1 cellular context compared by ENCODE assay signal in the genomic region with DNA sequence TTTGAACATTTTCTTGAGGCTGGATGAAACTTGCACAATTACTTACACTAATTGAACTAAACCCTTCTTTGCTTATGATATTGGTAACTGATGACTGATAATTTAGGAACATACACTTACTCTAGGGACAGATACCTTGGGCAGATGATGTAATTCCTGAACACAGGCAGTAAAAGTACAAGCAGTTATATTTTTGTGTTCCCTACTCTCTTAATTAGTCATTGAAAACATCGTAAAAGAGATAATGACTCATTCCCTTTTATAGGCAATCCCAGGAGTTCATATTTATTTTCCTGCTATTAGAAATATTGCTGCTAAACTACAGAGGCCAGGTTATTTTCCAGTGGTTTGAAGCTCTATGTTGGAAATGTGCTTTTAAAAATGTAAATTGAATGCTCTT.
A peak's percentile ranks its signal among the peaks of the same experiment; 100 is the strongest.
TF ChIP-seq lines count a peak whose summit lies in the region.

No MANE protein-coding gene starts in this region.

TF ChIP-seq in HEK293, 187 proteins besides CTCF, POLR2A, EP300 and RAD21 (continued from another document and continues in another):
- TF ChIP-seq, protein P1, sequence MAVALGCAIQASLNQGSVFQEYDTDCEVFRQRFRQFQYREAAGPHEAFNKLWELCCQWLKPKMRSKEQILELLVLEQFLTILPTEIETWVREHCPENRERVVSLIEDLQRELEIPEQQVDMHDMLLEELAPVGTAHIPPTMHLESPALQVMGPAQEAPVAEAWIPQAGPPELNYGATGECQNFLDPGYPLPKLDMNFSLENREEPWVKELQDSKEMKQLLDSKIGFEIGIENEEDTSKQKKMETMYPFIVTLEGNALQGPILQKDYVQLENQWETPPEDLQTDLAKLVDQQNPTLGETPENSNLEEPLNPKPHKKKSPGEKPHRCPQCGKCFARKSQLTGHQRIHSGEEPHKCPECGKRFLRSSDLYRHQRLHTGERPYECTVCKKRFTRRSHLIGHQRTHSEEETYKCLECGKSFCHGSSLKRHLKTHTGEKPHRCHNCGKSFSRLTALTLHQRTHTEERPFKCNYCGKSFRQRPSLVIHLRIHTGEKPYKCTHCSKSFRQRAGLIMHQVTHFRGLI (tag by site-specific recombination; IDR thresholded peaks at IDR 0.05) = no peak
- TF ChIP-seq ZBTB17 (tag by site-specific recombination; IDR thresholded peaks at IDR 0.05) = peak; percentile 49; the same call in 1 of the 2 replicates
- TF ChIP-seq ZNF629 (tag by site-specific recombination; IDR thresholded peaks at IDR 0.05) = peak; percentile 66
- TF ChIP-seq ZNF404 (tag by site-specific recombination; IDR thresholded peaks at IDR 0.05) = no peak
- TF ChIP-seq YY2 (tag by site-specific recombination; IDR thresholded peaks at IDR 0.05) = no peak
- no peak for TF ChIP-seq ZFP69B (tag by site-specific recombination; IDR thresholded peaks at IDR 0.05)
- no peak for TF ChIP-seq ZNF561 (tag by site-specific recombination; IDR thresholded peaks at IDR 0.05; ENCODE audit: borderline replicate concordance)
- peak; percentile 76 for TF ChIP-seq ZNF843 (tag by site-specific recombination; IDR thresholded peaks at IDR 0.05)
- TF ChIP-seq ZNF10 (tag by site-specific recombination; IDR thresholded peaks at IDR 0.05) = no peak
- TF ChIP-seq KLF9 (tag by site-specific recombination; IDR thresholded peaks at IDR 0.05; ENCODE audit: low read depth) = no peak
- TF ChIP-seq ZNF366 (tag by site-specific recombination; conservative IDR thresholded peaks at IDR 0.05) = peak; percentile 89
- TF ChIP-seq OVOL3 (tag by site-specific recombination; IDR thresholded peaks at IDR 0.05) = no peak
- TF ChIP-seq ZNF596 (tag by site-specific recombination; IDR thresholded peaks at IDR 0.05) = no peak
- TF ChIP-seq, protein P2, sequence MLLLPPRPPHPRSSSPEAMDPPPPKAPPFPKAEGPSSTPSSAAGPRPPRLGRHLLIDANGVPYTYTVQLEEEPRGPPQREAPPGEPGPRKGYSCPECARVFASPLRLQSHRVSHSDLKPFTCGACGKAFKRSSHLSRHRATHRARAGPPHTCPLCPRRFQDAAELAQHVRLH (tag by site-specific recombination; IDR thresholded peaks at IDR 0.05) = no peak
- no peak for TF ChIP-seq ZNF311 (tag by site-specific recombination; IDR thresholded peaks at IDR 0.05; ENCODE audit: borderline replicate concordance)
- TF ChIP-seq, protein P3, sequence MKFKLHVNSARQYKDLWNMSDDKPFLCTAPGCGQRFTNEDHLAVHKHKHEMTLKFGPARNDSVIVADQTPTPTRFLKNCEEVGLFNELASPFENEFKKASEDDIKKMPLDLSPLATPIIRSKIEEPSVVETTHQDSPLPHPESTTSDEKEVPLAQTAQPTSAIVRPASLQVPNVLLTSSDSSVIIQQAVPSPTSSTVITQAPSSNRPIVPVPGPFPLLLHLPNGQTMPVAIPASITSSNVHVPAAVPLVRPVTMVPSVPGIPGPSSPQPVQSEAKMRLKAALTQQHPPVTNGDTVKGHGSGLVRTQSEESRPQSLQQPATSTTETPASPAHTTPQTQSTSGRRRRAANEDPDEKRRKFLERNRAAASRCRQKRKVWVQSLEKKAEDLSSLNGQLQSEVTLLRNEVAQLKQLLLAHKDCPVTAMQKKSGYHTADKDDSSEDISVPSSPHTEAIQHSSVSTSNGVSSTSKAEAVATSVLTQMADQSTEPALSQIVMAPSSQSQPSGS (tag by site-specific recombination; IDR thresholded peaks at IDR 0.05; ENCODE audit: low read depth) = peak; percentile 54; the same call in 1 of the 2 replicates
- no peak for TF ChIP-seq KLF1 (tag by site-specific recombination; IDR thresholded peaks at IDR 0.05)
- TF ChIP-seq, protein P4, sequence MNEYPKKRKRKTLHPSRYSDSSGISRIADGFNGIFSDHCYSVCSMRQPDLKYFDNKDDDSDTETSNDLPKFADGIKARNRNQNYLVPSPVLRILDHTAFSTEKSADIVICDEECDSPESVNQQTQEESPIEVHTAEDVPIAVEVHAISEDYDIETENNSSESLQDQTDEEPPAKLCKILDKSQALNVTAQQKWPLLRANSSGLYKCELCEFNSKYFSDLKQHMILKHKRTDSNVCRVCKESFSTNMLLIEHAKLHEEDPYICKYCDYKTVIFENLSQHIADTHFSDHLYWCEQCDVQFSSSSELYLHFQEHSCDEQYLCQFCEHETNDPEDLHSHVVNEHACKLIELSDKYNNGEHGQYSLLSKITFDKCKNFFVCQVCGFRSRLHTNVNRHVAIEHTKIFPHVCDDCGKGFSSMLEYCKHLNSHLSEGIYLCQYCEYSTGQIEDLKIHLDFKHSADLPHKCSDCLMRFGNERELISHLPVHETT (tag by site-specific recombination; IDR thresholded peaks at IDR 0.05) = 0 out of 2 replicates have a peak, but pooled peaks have one; percentile 32
- TF ChIP-seq, protein P5, sequence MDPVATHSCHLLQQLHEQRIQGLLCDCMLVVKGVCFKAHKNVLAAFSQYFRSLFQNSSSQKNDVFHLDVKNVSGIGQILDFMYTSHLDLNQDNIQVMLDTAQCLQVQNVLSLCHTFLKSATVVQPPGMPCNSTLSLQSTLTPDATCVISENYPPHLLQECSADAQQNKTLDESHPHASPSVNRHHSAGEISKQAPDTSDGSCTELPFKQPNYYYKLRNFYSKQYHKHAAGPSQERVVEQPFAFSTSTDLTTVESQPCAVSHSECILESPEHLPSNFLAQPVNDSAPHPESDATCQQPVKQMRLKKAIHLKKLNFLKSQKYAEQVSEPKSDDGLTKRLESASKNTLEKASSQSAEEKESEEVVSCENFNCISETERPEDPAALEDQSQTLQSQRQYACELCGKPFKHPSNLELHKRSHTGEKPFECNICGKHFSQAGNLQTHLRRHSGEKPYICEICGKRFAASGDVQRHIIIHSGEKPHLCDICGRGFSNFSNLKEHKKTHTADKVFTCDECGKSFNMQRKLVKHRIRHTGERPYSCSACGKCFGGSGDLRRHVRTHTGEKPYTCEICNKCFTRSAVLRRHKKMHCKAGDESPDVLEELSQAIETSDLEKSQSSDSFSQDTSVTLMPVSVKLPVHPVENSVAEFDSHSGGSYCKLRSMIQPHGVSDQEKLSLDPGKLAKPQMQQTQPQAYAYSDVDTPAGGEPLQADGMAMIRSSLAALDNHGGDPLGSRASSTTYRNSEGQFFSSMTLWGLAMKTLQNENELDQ (tag by site-specific recombination; IDR thresholded peaks at IDR 0.05; ENCODE audit: low read depth) = no peak
- TF ChIP-seq, protein P6, sequence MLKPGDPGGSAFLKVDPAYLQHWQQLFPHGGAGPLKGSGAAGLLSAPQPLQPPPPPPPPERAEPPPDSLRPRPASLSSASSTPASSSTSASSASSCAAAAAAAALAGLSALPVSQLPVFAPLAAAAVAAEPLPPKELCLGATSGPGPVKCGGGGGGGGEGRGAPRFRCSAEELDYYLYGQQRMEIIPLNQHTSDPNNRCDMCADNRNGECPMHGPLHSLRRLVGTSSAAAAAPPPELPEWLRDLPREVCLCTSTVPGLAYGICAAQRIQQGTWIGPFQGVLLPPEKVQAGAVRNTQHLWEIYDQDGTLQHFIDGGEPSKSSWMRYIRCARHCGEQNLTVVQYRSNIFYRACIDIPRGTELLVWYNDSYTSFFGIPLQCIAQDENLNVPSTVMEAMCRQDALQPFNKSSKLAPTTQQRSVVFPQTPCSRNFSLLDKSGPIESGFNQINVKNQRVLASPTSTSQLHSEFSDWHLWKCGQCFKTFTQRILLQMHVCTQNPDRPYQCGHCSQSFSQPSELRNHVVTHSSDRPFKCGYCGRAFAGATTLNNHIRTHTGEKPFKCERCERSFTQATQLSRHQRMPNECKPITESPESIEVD (tag by site-specific recombination; IDR thresholded peaks at IDR 0.05) = peak; percentile 84
- no peak for TF ChIP-seq ZNF549 (tag by site-specific recombination; IDR thresholded peaks at IDR 0.05)
- TF ChIP-seq SP2 (tag by site-specific recombination; IDR thresholded peaks at IDR 0.05) = no peak
- TF ChIP-seq ZEB2 (tag by site-specific recombination; IDR thresholded peaks at IDR 0.05) = peak; percentile 68
- no peak for TF ChIP-seq SCRT2 (tag by site-specific recombination; IDR thresholded peaks at IDR 0.05)
- TF ChIP-seq ZNF394 (tag by site-specific recombination; IDR thresholded peaks at IDR 0.05; ENCODE audit: borderline replicate concordance) = no peak
- no peak for TF ChIP-seq ZNF248 (tag by site-specific recombination; IDR thresholded peaks at IDR 0.05)
- TF ChIP-seq, protein P7, sequence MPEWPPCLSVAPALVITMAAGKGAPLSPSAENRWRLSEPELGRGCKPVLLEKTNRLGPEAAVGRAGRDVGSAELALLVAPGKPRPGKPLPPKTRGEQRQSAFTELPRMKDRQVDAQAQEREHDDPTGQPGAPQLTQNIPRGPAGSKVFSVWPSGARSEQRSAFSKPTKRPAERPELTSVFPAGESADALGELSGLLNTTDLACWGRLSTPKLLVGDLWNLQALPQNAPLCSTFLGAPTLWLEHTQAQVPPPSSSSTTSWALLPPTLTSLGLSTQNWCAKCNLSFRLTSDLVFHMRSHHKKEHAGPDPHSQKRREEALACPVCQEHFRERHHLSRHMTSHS (tag by site-specific recombination; IDR thresholded peaks at IDR 0.05) = no peak
- TF ChIP-seq BCL11A (tag by site-specific recombination; IDR thresholded peaks at IDR 0.05; ENCODE audit: low read depth) = 0 out of 2 replicates have a peak, but pooled peaks have one; percentile 59
- no peak for TF ChIP-seq ZNF473 (tag by site-specific recombination; IDR thresholded peaks at IDR 0.05)
- no peak for TF ChIP-seq ZFHX2 (tag by site-specific recombination; conservative IDR thresholded peaks at IDR 0.05)
- TF ChIP-seq, protein P8, sequence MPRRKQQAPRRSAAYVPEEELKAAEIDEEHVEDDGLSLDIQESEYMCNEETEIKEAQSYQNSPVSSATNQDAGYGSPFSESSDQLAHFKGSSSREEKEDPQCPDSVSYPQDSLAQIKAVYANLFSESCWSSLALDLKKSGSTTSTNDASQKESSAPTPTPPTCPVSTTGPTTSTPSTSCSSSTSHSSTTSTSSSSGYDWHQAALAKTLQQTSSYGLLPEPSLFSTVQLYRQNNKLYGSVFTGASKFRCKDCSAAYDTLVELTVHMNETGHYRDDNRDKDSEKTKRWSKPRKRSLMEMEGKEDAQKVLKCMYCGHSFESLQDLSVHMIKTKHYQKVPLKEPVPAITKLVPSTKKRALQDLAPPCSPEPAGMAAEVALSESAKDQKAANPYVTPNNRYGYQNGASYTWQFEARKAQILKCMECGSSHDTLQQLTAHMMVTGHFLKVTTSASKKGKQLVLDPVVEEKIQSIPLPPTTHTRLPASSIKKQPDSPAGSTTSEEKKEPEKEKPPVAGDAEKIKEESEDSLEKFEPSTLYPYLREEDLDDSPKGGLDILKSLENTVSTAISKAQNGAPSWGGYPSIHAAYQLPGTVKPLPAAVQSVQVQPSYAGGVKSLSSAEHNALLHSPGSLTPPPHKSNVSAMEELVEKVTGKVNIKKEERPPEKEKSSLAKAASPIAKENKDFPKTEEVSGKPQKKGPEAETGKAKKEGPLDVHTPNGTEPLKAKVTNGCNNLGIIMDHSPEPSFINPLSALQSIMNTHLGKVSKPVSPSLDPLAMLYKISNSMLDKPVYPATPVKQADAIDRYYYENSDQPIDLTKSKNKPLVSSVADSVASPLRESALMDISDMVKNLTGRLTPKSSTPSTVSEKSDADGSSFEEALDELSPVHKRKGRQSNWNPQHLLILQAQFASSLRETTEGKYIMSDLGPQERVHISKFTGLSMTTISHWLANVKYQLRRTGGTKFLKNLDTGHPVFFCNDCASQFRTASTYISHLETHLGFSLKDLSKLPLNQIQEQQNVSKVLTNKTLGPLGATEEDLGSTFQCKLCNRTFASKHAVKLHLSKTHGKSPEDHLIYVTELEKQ (tag by site-specific recombination; IDR thresholded peaks at IDR 0.05; ENCODE audit: borderline replicate concordance) = peak; percentile 69; the same call in 1 of the 2 replicates
- no peak for TF ChIP-seq ZNF76 (tag by site-specific recombination; IDR thresholded peaks at IDR 0.05; ENCODE audit: borderline replicate concordance, low read depth)
- TF ChIP-seq, protein P9, sequence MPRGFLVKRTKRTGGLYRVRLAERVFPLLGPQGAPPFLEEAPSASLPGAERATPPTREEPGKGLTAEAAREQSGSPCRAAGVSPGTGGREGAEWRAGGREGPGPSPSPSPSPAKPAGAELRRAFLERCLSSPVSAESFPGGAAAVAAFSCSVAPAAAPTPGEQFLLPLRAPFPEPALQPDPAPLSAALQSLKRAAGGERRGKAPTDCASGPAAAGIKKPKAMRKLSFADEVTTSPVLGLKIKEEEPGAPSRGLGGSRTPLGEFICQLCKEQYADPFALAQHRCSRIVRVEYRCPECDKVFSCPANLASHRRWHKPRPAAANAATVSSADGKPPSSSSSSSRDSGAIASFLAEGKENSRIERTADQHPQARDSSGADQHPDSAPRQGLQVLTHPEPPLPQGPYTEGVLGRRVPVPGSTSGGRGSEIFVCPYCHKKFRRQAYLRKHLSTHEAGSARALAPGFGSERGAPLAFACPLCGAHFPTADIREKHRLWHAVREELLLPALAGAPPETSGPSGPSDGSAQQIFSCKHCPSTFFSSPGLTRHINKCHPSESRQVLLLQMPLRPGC (tag by site-specific recombination; IDR thresholded peaks at IDR 0.05) = 0 out of 2 replicates have a peak, but pooled peaks have one; percentile 45
- no peak for TF ChIP-seq ZFP41 (tag by site-specific recombination; IDR thresholded peaks at IDR 0.05; ENCODE audit: borderline replicate concordance)
- TF ChIP-seq MZF1 (tag by site-specific recombination; IDR thresholded peaks at IDR 0.05; ENCODE audit: borderline replicate concordance) = no peak
- TF ChIP-seq, protein P10, sequence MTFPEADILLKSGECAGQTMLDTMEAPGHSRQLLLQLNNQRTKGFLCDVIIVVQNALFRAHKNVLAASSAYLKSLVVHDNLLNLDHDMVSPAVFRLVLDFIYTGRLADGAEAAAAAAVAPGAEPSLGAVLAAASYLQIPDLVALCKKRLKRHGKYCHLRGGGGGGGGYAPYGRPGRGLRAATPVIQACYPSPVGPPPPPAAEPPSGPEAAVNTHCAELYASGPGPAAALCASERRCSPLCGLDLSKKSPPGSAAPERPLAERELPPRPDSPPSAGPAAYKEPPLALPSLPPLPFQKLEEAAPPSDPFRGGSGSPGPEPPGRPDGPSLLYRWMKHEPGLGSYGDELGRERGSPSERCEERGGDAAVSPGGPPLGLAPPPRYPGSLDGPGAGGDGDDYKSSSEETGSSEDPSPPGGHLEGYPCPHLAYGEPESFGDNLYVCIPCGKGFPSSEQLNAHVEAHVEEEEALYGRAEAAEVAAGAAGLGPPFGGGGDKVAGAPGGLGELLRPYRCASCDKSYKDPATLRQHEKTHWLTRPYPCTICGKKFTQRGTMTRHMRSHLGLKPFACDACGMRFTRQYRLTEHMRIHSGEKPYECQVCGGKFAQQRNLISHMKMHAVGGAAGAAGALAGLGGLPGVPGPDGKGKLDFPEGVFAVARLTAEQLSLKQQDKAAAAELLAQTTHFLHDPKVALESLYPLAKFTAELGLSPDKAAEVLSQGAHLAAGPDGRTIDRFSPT (tag by site-specific recombination; IDR thresholded peaks at IDR 0.05) = peak; percentile 63; the same call in 1 of the 2 replicates
- TF ChIP-seq FEZF1 (tag by site-specific recombination; IDR thresholded peaks at IDR 0.05) = peak; percentile 77
- TF ChIP-seq ZNF391 (tag by site-specific recombination; IDR thresholded peaks at IDR 0.05; ENCODE audit: borderline replicate concordance, low read depth) = no peak
- TF ChIP-seq, protein P11, sequence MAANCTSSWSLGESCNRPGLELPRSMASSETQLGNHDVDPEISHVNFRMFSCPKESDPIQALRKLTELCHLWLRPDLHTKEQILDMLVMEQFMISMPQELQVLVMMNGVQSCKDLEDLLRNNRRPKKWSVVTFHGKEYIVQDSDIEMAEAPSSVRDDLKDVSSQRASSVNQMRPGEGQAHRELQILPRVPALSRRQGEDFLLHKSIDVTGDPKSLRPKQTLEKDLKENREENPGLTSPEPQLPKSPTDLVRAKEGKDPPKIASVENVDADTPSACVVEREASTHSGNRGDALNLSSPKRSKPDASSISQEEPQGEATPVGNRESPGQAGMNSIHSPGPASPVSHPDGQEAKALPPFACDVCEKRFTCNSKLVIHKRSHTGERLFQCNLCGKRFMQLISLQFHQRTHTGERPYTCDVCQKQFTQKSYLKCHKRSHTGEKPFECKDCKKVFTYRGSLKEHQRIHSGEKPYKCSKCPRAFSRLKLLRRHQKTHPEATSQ (tag by site-specific recombination; IDR thresholded peaks at IDR 0.05) = no peak
